ENCODE assay signal across 18 cellular contexts in the genomic region with DNA sequence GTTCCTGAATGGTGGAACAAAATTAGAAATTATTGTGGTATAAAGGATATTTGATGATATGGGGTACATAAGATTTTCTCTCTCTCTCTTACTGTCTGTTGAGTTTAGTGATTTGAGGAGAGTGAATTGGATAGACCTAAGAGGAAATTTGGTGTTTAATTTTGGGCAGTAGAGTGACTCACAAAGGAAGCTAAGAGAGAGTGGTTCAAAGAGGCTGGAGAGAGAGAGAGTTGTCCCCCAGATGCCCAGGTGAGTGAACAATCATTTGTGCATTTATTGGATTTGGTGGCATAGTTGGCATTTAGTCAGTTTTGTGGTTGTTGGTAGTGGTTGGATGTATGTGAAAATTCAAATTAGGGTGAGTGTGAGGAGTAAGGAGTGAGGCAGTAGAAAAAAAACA. TPM values are rescaled to one million over a fixed set of nuclear protein-coding genes. Genes with fewer than 3 reads are reported as not detected.
DNase-seq lines count a peak whose midpoint lies in the region; ATAC-seq and TF ChIP-seq lines count a peak whose summit lies in the region.
"Had no signal": no experiment of that assay in that cellular context is flagged by ENCODE, and none has a peak within 500 bp of the region (broad histone marks: within the 10 kb centered on the region; RNA-seq: fewer than 3 reads in every experiment).

No MANE protein-coding gene starts in this region.

- H3K4me1 ChIP-seq in foreskin keratinocyte, result peaks cover 8% of the 10 kb centered on the region
- H3K4me1 ChIP-seq: BLaER1 treated with 17β-estradiol and CSF1 and Interleukin-3, amounts not matched to agents 10 nM and 100 nM had no signal

- DNase-seq in natural killer cell treated with Interleukin-12 subunit alpha and Interleukin-12 subunit beta and Interleukin-15 and Interleukin-18, amount 100 ng/mL, for 72 hours (ENCODE audit: low spot score), result no peak
- DNase-seq in natural killer cell, result no peak
- DNase-seq in SW480 (ENCODE audit: low spot score), result peak; percentile 2
- no peak for DNase-seq in foreskin keratinocyte
- DNase-seq in stimulated activated naive CD8-positive, alpha-beta T cell treated with anti-CD3 and anti-CD28 coated beads, Interleukin-15, amount 100 ng/mL, for 72 hours, result no peak
- no peak for DNase-seq in NCI-H2196 (lab: John Stamatoyannopoulos, UW; ENCODE audit: unreplicated experiment)
- DNase-seq in hippocampal formation (lab: John Stamatoyannopoulos, UW), result no peak
- DNase-seq in NCI-H1092 treated with DMSO at 0.1 percent for 48 hours (lab: John Stamatoyannopoulos, UW), result no peak
- DNase-seq: ACHN; Calu3; CD4-positive, alpha-beta T cell; DMS 273 treated with DMSO at 0.1 percent for 48 hours; DMS79; EL; HCEC 1CT; HFFc6 had no signal

- H3K27ac Mint-ChIP-seq in natural killer cell treated with Interleukin-12 subunit alpha and Interleukin-12 subunit beta and Interleukin-15 and Interleukin-18, amount 100 ng/mL, for 72 hours, result peak overlapping the region in 1 of 2 donors; percentile 5
- H3K27ac Mint-ChIP-seq in natural killer cell, result peak overlapping the region in 1 of 2 donors; percentile 4
- no peak overlapping the region for H3K27ac Mint-ChIP-seq in stimulated activated naive CD8-positive, alpha-beta T cell treated with anti-CD3 and anti-CD28 coated beads, Interleukin-15, amount 100 ng/mL, for 72 hours
- H3K27ac Mint-ChIP-seq: CD4-positive, alpha-beta T cell; HFFc6 had no signal

- no peaks in the 10 kb centered on the region for H3K27me3 Mint-ChIP-seq in natural killer cell treated with Interleukin-12 subunit alpha and Interleukin-12 subunit beta and Interleukin-15 and Interleukin-18, amount 100 ng/mL, for 72 hours
- no peaks in the 10 kb centered on the region for H3K27me3 Mint-ChIP-seq in natural killer cell (ENCODE audit: low read depth in 2 of 2)
- no peaks in the 10 kb centered on the region for H3K27me3 Mint-ChIP-seq in stimulated activated naive CD8-positive, alpha-beta T cell treated with anti-CD3 and anti-CD28 coated beads, Interleukin-15, amount 100 ng/mL, for 72 hours
- H3K27me3 Mint-ChIP-seq: CD4-positive, alpha-beta T cell had no signal

- peaks cover 32 to 44% of the 10 kb centered on the region in 2 donors for H3K4me1 Mint-ChIP-seq in natural killer cell treated with Interleukin-12 subunit alpha and Interleukin-12 subunit beta and Interleukin-15 and Interleukin-18, amount 100 ng/mL, for 72 hours (ENCODE audit: low read depth in 2 of 2)
- H3K4me1 Mint-ChIP-seq in natural killer cell, result peaks cover 32 to 50% of the 10 kb centered on the region in 2 donors
- peaks cover 42% of the 10 kb centered on the region for H3K4me1 Mint-ChIP-seq in stimulated activated naive CD8-positive, alpha-beta T cell treated with anti-CD3 and anti-CD28 coated beads, Interleukin-15, amount 100 ng/mL, for 72 hours

- ATAC-seq in natural killer cell treated with Interleukin-12 subunit alpha and Interleukin-12 subunit beta and Interleukin-15 and Interleukin-18, amount 100 ng/mL, for 72 hours, result no peak
- no peak for ATAC-seq in natural killer cell
- ATAC-seq in foreskin keratinocyte, result peak; percentile 53
- peak; percentile 43 for ATAC-seq in stimulated activated naive CD8-positive, alpha-beta T cell treated with anti-CD3 and anti-CD28 coated beads, Interleukin-15, amount 100 ng/mL, for 72 hours
- ATAC-seq: HepG2 had no signal

- no peak for TF ChIP-seq CTCF in natural killer cell (IDR thresholded peaks at IDR 0.05)
- no peak for TF ChIP-seq CTCF in foreskin keratinocyte (conservative IDR thresholded peaks at IDR 0.05)

- no peaks in the 10 kb centered on the region for H3K9me3 Mint-ChIP-seq in natural killer cell treated with Interleukin-12 subunit alpha and Interleukin-12 subunit beta and Interleukin-15 and Interleukin-18, amount 100 ng/mL, for 72 hours
- H3K9me3 Mint-ChIP-seq in natural killer cell, result no peaks in the 10 kb centered on the region
- H3K9me3 Mint-ChIP-seq in stimulated activated naive CD8-positive, alpha-beta T cell treated with anti-CD3 and anti-CD28 coated beads, Interleukin-15, amount 100 ng/mL, for 72 hours, result no peaks in the 10 kb centered on the region
- H3K9me3 Mint-ChIP-seq: CD4-positive, alpha-beta T cell; HFFc6 had no signal

- H3K27me3 ChIP-seq in foreskin keratinocyte, result no peaks in the 10 kb centered on the region
- H3K27me3 ChIP-seq: BLaER1 treated with 17β-estradiol and CSF1 and Interleukin-3, amounts not matched to agents 10 nM and 100 nM had no signal

- intact Hi-C loops in natural killer cell (cut with micrococcal nuclease), result loop anchor here (5.0 kb wide), 1 partner anchor 151 kb away; no protein-coding TSS in a partner anchor

- H3K27ac ChIP-seq in foreskin keratinocyte, result no peak overlapping the region
- H3K27ac ChIP-seq: BLaER1 treated with 17β-estradiol and CSF1 and Interleukin-3, amounts not matched to agents 10 nM and 100 nM had no signal

- peak overlapping the region; percentile 40 for H3K4me3 Mint-ChIP-seq in natural killer cell treated with Interleukin-12 subunit alpha and Interleukin-12 subunit beta and Interleukin-15 and Interleukin-18, amount 100 ng/mL, for 72 hours
- H3K4me3 Mint-ChIP-seq in natural killer cell, result no peak overlapping the region
- no peak overlapping the region for H3K4me3 Mint-ChIP-seq in stimulated activated naive CD8-positive, alpha-beta T cell treated with anti-CD3 and anti-CD28 coated beads, Interleukin-15, amount 100 ng/mL, for 72 hours
- H3K4me3 Mint-ChIP-seq: CD4-positive, alpha-beta T cell; HFFc6 had no signal

- peaks cover 6% of the 10 kb centered on the region for H3K36me3 Mint-ChIP-seq in natural killer cell treated with Interleukin-12 subunit alpha and Interleukin-12 subunit beta and Interleukin-15 and Interleukin-18, amount 100 ng/mL, for 72 hours
- no peaks in the 10 kb centered on the region for H3K36me3 Mint-ChIP-seq in natural killer cell

RNA-seq across cellular contexts. Expression of a gene that starts 56.8 kb away (rescaled TPM):
- total RNA-seq in natural killer cell treated with Interleukin-12 subunit alpha and Interleukin-12 subunit beta and Interleukin-15 and Interleukin-18, amount 100 ng/mL, for 72 hours, result 10 to 100 TPM; 25.7 to 34.1 TPM
- total RNA-seq in natural killer cell, result 10 to 100 TPM; 12.5 to 20.2 (median 18.3) TPM
- 55.8 and 66.5 TPM in 2 replicates for total RNA-seq in foreskin keratinocyte
- 7.4 and 11.6 TPM in 2 replicates for polyA plus RNA-seq in foreskin keratinocyte
- total RNA-seq: HepG2 had no signal
- polyA plus RNA-seq: HepG2 had no signal

Comparison
In these comparisons a context has a peak if more than half of its experiments do, and no peak if none do; other contexts are left out.
1. ATAC-seq: peak in foreskin keratinocyte (single experiment) and stimulated activated naive CD8-positive, alpha-beta T cell treated with anti-CD3 and anti-CD28 coated beads, Interleukin-15, amount 100 ng/mL, for 72 hours (single experiment); none in natural killer cell treated with Interleukin-12 subunit alpha and Interleukin-12 subunit beta and Interleukin-15 and Interleukin-18, amount 100 ng/mL, for 72 hours (0 of 2) and natural killer cell (0 of 3).